ENCODE assay signal across 18 cellular contexts in the genomic region with DNA sequence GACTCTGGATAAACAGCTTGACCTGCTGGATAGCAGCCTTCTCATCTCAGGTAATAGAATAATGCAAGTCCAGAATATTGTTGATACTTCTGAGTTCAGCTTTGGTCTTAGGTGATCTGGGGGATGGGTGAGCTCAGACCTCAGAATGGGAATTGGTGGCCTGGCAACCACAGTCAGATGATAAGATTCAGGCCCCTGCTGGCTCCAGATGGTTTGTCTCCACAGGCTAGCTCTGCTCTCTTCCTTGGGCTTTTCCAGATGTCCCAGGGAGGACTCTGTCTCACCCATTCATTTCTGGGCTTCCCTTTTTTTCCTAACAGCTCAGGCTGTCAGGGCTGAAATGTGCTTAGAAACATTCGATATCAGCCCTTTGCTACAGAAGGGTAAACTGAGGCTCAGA. TPM values are rescaled to one million over a fixed set of nuclear protein-coding genes. Genes with fewer than 3 reads are reported as not detected.
A peak's percentile ranks its signal among the peaks of the same experiment; 100 is the strongest.
DNase-seq lines count a peak whose midpoint lies in the region; TF ChIP-seq lines count a peak whose summit lies in the region.
"Had no signal": no experiment of that assay in that cellular context is flagged by ENCODE, and none has a peak within 500 bp of the region (broad histone marks: within the 10 kb centered on the region; RNA-seq: fewer than 3 reads in every experiment).

No MANE protein-coding gene starts in this region.

- no peaks in the 10 kb centered on the region for H3K9me3 Mint-ChIP-seq in activated CD4-positive, alpha-beta memory T cell treated with anti-CD3 and anti-CD28 coated beads for 36 hours
- H3K9me3 Mint-ChIP-seq: CD4-positive, alpha-beta T cell; CD8-positive, alpha-beta memory T cell had no signal

- no peak overlapping the region for H3K4me3 Mint-ChIP-seq in activated CD4-positive, alpha-beta memory T cell treated with anti-CD3 and anti-CD28 coated beads for 36 hours
- H3K4me3 Mint-ChIP-seq: CD14-positive monocyte; CD4-positive, alpha-beta T cell had no signal

- DNase-seq in MM.1S = no peak
- DNase-seq in choroid plexus epithelial cell (ENCODE audit: low read depth) = peak; percentile 51
- peak; percentile 53 for DNase-seq in fibroblast of villous mesenchyme (ENCODE audit: low read depth)
- no peak for DNase-seq in activated CD4-positive, alpha-beta memory T cell treated with anti-CD3 and anti-CD28 coated beads for 36 hours
- no peak for DNase-seq in coronary artery (ENCODE audit: low spot score)
- no peak for DNase-seq in HAP-1 (ENCODE audit: low spot score in 2 of 2)
- DNase-seq: 8988T; ACHN; AML-193; BE2C; CD4-positive, alpha-beta T cell; CD8-positive, alpha-beta memory T cell; DMS153; DND-41; H7 had no signal

- no peak overlapping the region for H3K9ac ChIP-seq in MM.1S (ENCODE audit: low read length)
- H3K9ac ChIP-seq: BLaER1 treated with 17β-estradiol and CSF1 and Interleukin-3, amounts not matched to agents 10 nM and 100 nM had no signal

- H3K4me2 ChIP-seq in MM.1S (ENCODE audit: low read depth, low read length) = peak overlapping the region; percentile 44; the same call in 1 of the 2 replicates
- H3K4me2 ChIP-seq: A549; BLaER1 treated with 17β-estradiol and CSF1 and Interleukin-3, amounts not matched to agents 10 nM and 100 nM had no signal

- H3K27me3 Mint-ChIP-seq in activated CD4-positive, alpha-beta memory T cell treated with anti-CD3 and anti-CD28 coated beads for 36 hours = no peaks in the 10 kb centered on the region
- H3K27me3 Mint-ChIP-seq: CD4-positive, alpha-beta T cell had no signal

- no peaks in the 10 kb centered on the region for H3K9me2 ChIP-seq in MM.1S (replicated peaks; ENCODE audit: insufficient read depth, low read length)

- intact Hi-C loops in activated CD4-positive, alpha-beta memory T cell treated with anti-CD3 and anti-CD28 coated beads for 36 hours (cut with micrococcal nuclease) = no loop called here

- H3K36me3 Mint-ChIP-seq in activated CD4-positive, alpha-beta memory T cell treated with anti-CD3 and anti-CD28 coated beads for 36 hours = no peaks in the 10 kb centered on the region
- H3K36me3 Mint-ChIP-seq: CD14-positive monocyte had no signal

- H3K9me3 ChIP-seq in MM.1S (replicated peaks; ENCODE audit: insufficient read depth, low read length) = no peaks in the 10 kb centered on the region
- no peaks in the 10 kb centered on the region for H3K9me3 ChIP-seq in HAP-1
- H3K9me3 ChIP-seq: A549; BE2C; BLaER1 treated with 17β-estradiol and CSF1 and Interleukin-3, amounts not matched to agents 10 nM and 100 nM had no signal

- TF ChIP-seq CTCF in MM.1S (IDR thresholded peaks at IDR 0.05; ENCODE audit: low read length) (no peak), choroid plexus epithelial cell (conservative IDR thresholded peaks at IDR 0.05; ENCODE audit: low read depth, low read length) (no peak), fibroblast of villous mesenchyme (IDR thresholded peaks at IDR 0.05; ENCODE audit: insufficient read depth, low read depth, low read length) (no peak), coronary artery (IDR thresholded peaks at IDR 0.05) (no peak)

- peaks cover 24% of the 10 kb centered on the region for H3K4me1 Mint-ChIP-seq in activated CD4-positive, alpha-beta memory T cell treated with anti-CD3 and anti-CD28 coated beads for 36 hours (ENCODE audit: low read depth)

- H3K4me1 ChIP-seq in MM.1S (ENCODE audit: low read length) = peaks cover 22% of the 10 kb centered on the region
- no peaks in the 10 kb centered on the region for H3K4me1 ChIP-seq in HAP-1
- H3K4me1 ChIP-seq: A549, BE2C had no signal

- H3F3A ChIP-seq in MM.1S (ENCODE audit: insufficient read depth, low read length) = peaks cover 8% of the 10 kb centered on the region; the same call in 1 of the 2 replicates

- no peaks in the 10 kb centered on the region for H4K20me1 ChIP-seq in MM.1S (ENCODE audit: insufficient read depth, low read length)
- H4K20me1 ChIP-seq: BLaER1 treated with 17β-estradiol and CSF1 and Interleukin-3, amounts not matched to agents 10 nM and 100 nM had no signal

- H3K27me3 ChIP-seq in MM.1S (replicated peaks; ENCODE audit: insufficient read depth, low read length) = no peaks in the 10 kb centered on the region
- no peaks in the 10 kb centered on the region for H3K27me3 ChIP-seq in HAP-1 (ENCODE audit: low read depth)
- H3K27me3 ChIP-seq: BE2C; BLaER1 treated with 17β-estradiol and CSF1 and Interleukin-3, amounts not matched to agents 10 nM and 100 nM had no signal

- H3K4me3 ChIP-seq in MM.1S (ENCODE audit: low read length) (no peak overlapping the region), choroid plexus epithelial cell (ENCODE audit: low read depth, low read length) (no peak overlapping the region), fibroblast of villous mesenchyme (ENCODE audit: low read depth, low read length) (no peak overlapping the region), coronary artery (no peak overlapping the region), HAP-1 (no peak overlapping the region)
- H3K4me3 ChIP-seq: A549; BLaER1 treated with 17β-estradiol and CSF1 and Interleukin-3, amounts not matched to agents 10 nM and 100 nM had no signal

- CTCF ChIA-PET in activated CD4-positive, alpha-beta memory T cell treated with anti-CD3 and anti-CD28 coated beads for 36 hours (lab: Charles Lee) = interaction anchor here (0.6 to 0.8 kb wide), 2 partner anchors 83 to 85 kb away, joined by 3 read pairs; no protein-coding TSS in a partner anchor

- H3K36me3 ChIP-seq in MM.1S (replicated peaks; ENCODE audit: insufficient read depth, low read length) (no peaks in the 10 kb centered on the region), HAP-1 (replicated peaks) (no peaks in the 10 kb centered on the region)
- H3K36me3 ChIP-seq: BE2C; BLaER1 treated with 17β-estradiol and CSF1 and Interleukin-3, amounts not matched to agents 10 nM and 100 nM had no signal

- no peak overlapping the region for H2AFZ ChIP-seq in MM.1S (ENCODE audit: low read length)

- H3K79me2 ChIP-seq in MM.1S (ENCODE audit: low read length) = no peaks in the 10 kb centered on the region

- no peak overlapping the region for H3K27ac ChIP-seq in MM.1S (ENCODE audit: low read length)
- H3K27ac ChIP-seq in coronary artery = no peak overlapping the region
- H3K27ac ChIP-seq: A549; BLaER1 treated with 17β-estradiol and CSF1 and Interleukin-3, amounts not matched to agents 10 nM and 100 nM had no signal

- POLR2A ChIA-PET in activated CD4-positive, alpha-beta memory T cell treated with anti-CD3 and anti-CD28 coated beads for 36 hours (lab: Charles Lee) = interaction anchor here (0.6 kb wide), 1 partner anchor 113 kb away, joined by 5 read pairs; no protein-coding TSS in a partner anchor

- in situ Hi-C loops in HAP-1 (cut with MboI; ENCODE audit: low sequenced_read_pairs) = no loop called here

- H3K27ac Mint-ChIP-seq in activated CD4-positive, alpha-beta memory T cell treated with anti-CD3 and anti-CD28 coated beads for 36 hours = no peak overlapping the region
- H3K27ac Mint-ChIP-seq: CD4-positive, alpha-beta T cell had no signal

RNA-seq across cellular contexts. Expression of a gene that starts 17.6 kb away (rescaled TPM):
- total RNA-seq in fibroblast of villous mesenchyme = 4.5 and 5.6 TPM in 2 replicates
- under 1 TPM; 0.12 to 0.14 TPM for total RNA-seq in activated CD4-positive, alpha-beta memory T cell treated with anti-CD3 and anti-CD28 coated beads for 36 hours
- total RNA-seq: CD4-positive, alpha-beta T cell; H7 had no signal

Comparison
In these comparisons a context has a peak if more than half of its experiments do, and no peak if none do; other contexts are left out.
1. DNase-seq: peak in choroid plexus epithelial cell (single experiment) and fibroblast of villous mesenchyme (single experiment); none in MM.1S (single experiment), activated CD4-positive, alpha-beta memory T cell treated with anti-CD3 and anti-CD28 coated beads for 36 hours (single experiment), coronary artery (single experiment) and HAP-1 (0 of 2).